Comparison of ENCODE assay signal across 7 cellular contexts in genomic region chr5:69236733-69237132, GRCh38. TPM values are rescaled to one million over a fixed set of nuclear protein-coding genes. Genes with fewer than 3 reads are reported as not detected.
DNase-seq lines count a peak whose midpoint lies in the region; ATAC-seq and TF ChIP-seq lines count a peak whose summit lies in the region.
"Not testable (repeated sequence)": the region's sequence is repeated elsewhere in the genome, so short reads cannot be mapped to it uniquely, and the experiment has no call there.

No MANE protein-coding gene starts in this region.

- not testable (repeated sequence) for DNase-seq in CD4-positive, alpha-beta memory T cell; activated CD4-positive, alpha-beta T cell treated with anti-CD3 and anti-CD28 coated beads for 36 hours; activated naive CD4-positive, alpha-beta T cell treated with anti-CD3 and anti-CD28 coated beads for 36 hours; chondrocyte (ENCODE audit: low spot score); mesenchymal stem cell; osteocyte (ENCODE audit: extremely low spot score, unreplicated experiment)

- not testable (repeated sequence) for H3K4me3 ChIP-seq in CD4-positive, alpha-beta memory T cell (ENCODE audit: low read length in 2 of 2); mesenchymal stem cell (ENCODE audit: insufficient read depth in 1 of 2, low read depth in 1 of 2, low read length in 2 of 2)

- intact Hi-C loops in CD4-positive, alpha-beta memory T cell (cut with micrococcal nuclease): not testable (repeated sequence)
- intact Hi-C loops in activated CD4-positive, alpha-beta T cell treated with anti-CD3 and anti-CD28 coated beads for 36 hours (cut with DNase I, micrococcal nuclease): loop anchor here in 1 of 2 experiments (10.0 kb wide), 1 partner anchor 98 kb away; the partner anchor contains the start of gene CCDC125
- intact Hi-C loops in activated naive CD4-positive, alpha-beta T cell treated with anti-CD3 and anti-CD28 coated beads for 36 hours (cut with micrococcal nuclease): loop anchor here (5.0 kb wide), 1 partner anchor 194 kb away; no protein-coding TSS in a partner anchor

- not testable (repeated sequence) for H3K23ac ChIP-seq in mesenchymal stem cell (ENCODE audit: low read length in 2 of 2)

- not testable (repeated sequence) for H2BK5ac ChIP-seq in mesenchymal stem cell (ENCODE audit: low read depth, low read length, poor library complexity, severe bottlenecking)

- not testable (repeated sequence) for H3K79me1 ChIP-seq in mesenchymal stem cell (replicated peaks; ENCODE audit: low read length, poor library complexity, severe bottlenecking)

- H3K27me3 ChIP-seq in CD4-positive, alpha-beta memory T cell (ENCODE audit: insufficient read depth, low read length); mesenchymal stem cell (ENCODE audit: control insufficient read depth in 1 of 2, insufficient read depth in 1 of 2, low read length in 2 of 2): not testable (repeated sequence)

- not testable (repeated sequence) for H3K9me3 ChIP-seq in CD4-positive, alpha-beta memory T cell (ENCODE audit: control insufficient read depth in 1 of 2, low read length in 2 of 2); mesenchymal stem cell (ENCODE audit: control insufficient read depth, low read length)

- H3K18ac ChIP-seq in mesenchymal stem cell (ENCODE audit: low read depth in 1 of 2, low read length in 2 of 2): not testable (repeated sequence)

- WGBS in mesenchymal stem cell: 96% methylated on average over 7 of the region's 9 CpGs

- H2BK120ac ChIP-seq in mesenchymal stem cell (ENCODE audit: low read depth, low read length): not testable (repeated sequence)

- peaks cover 31% of the 10 kb centered on the region for H3K4me1 ChIP-seq in CD4-positive, alpha-beta memory T cell (ENCODE audit: insufficient read depth, low read length)
- H3K4me1 ChIP-seq in mesenchymal stem cell (ENCODE audit: control insufficient read depth, insufficient read depth, low read depth, low read length): peaks cover 14% of the 10 kb centered on the region

- H3K9me3 Mint-ChIP-seq in CD4-positive, alpha-beta memory T cell; IgD-negative memory B cell; activated CD4-positive, alpha-beta T cell treated with anti-CD3 and anti-CD28 coated beads for 36 hours (ENCODE audit: low read depth); activated naive CD4-positive, alpha-beta T cell treated with anti-CD3 and anti-CD28 coated beads for 36 hours; chondrocyte (ENCODE audit: low read depth); osteocyte (ENCODE audit: unreplicated experiment): not testable (repeated sequence)

- POLR2A ChIA-PET in CD4-positive, alpha-beta memory T cell (lab: Charles Lee; ENCODE audit: partially characterized antibody): interaction anchor here (7.8 kb wide), 1 partner anchor 18 kb away, joined by 81 read pairs; a partner anchor contains a TSS
- POLR2A ChIA-PET in activated CD4-positive, alpha-beta T cell treated with anti-CD3 and anti-CD28 coated beads for 36 hours (lab: Charles Lee): not testable (repeated sequence)

- not testable (repeated sequence) for H2AK5ac ChIP-seq in mesenchymal stem cell (ENCODE audit: low read length, severe bottlenecking)

- peak overlapping the region in 4 of 7 donors; percentile 31 to 89 (median 78) for H3K27ac Mint-ChIP-seq in CD4-positive, alpha-beta memory T cell
- H3K27ac Mint-ChIP-seq in IgD-negative memory B cell (peak overlapping the region; percentile 3 to 82 (median 80)), chondrocyte (ENCODE audit: unreplicated experiment) (peak overlapping the region; percentile 25), osteocyte (ENCODE audit: unreplicated experiment) (peak overlapping the region; percentile 88)
- peak overlapping the region; percentile 64 for H3K27ac Mint-ChIP-seq in activated CD4-positive, alpha-beta T cell treated with anti-CD3 and anti-CD28 coated beads for 36 hours
- not testable (repeated sequence) for H3K27ac Mint-ChIP-seq in activated naive CD4-positive, alpha-beta T cell treated with anti-CD3 and anti-CD28 coated beads for 36 hours

- H2AFZ ChIP-seq in mesenchymal stem cell (ENCODE audit: low read depth, low read length): not testable (repeated sequence)

- H3K27me3 Mint-ChIP-seq in CD4-positive, alpha-beta memory T cell; IgD-negative memory B cell; activated CD4-positive, alpha-beta T cell treated with anti-CD3 and anti-CD28 coated beads for 36 hours; activated naive CD4-positive, alpha-beta T cell treated with anti-CD3 and anti-CD28 coated beads for 36 hours (ENCODE audit: low read depth); chondrocyte (ENCODE audit: low read depth); osteocyte (ENCODE audit: unreplicated experiment): not testable (repeated sequence)

- not testable (repeated sequence) for H4K8ac ChIP-seq in mesenchymal stem cell (ENCODE audit: low read length)

- H3K4me3 Mint-ChIP-seq in CD4-positive, alpha-beta memory T cell: peak overlapping the region in 7 of 8 donors; percentile 43 to 86 (median 70)
- H3K4me3 Mint-ChIP-seq in IgD-negative memory B cell (peak overlapping the region in 2 of 4 donors; percentile 91 to 95), chondrocyte (ENCODE audit: unreplicated experiment) (peak overlapping the region; percentile 52), osteocyte (ENCODE audit: unreplicated experiment) (peak overlapping the region; percentile 64)
- H3K4me3 Mint-ChIP-seq in activated CD4-positive, alpha-beta T cell treated with anti-CD3 and anti-CD28 coated beads for 36 hours: peak overlapping the region; percentile 52
- H3K4me3 Mint-ChIP-seq in activated naive CD4-positive, alpha-beta T cell treated with anti-CD3 and anti-CD28 coated beads for 36 hours: peak overlapping the region; percentile 50

- TF ChIP-seq CTCF in chondrocyte (IDR thresholded peaks at IDR 0.05); osteocyte (IDR thresholded peaks at IDR 0.05): not testable (repeated sequence)

- peaks cover 36 to 72% (median 52%) of the 10 kb centered on the region in 4 donors for H3K4me1 Mint-ChIP-seq in CD4-positive, alpha-beta memory T cell
- H3K4me1 Mint-ChIP-seq in IgD-negative memory B cell (peaks cover 27 to 37% (median 29%) of the 10 kb centered on the region in 3 donors), chondrocyte (ENCODE audit: low read depth) (peaks cover 59% of the 10 kb centered on the region), osteocyte (ENCODE audit: unreplicated experiment) (peaks cover 56% of the 10 kb centered on the region)
- peaks cover 43% of the 10 kb centered on the region for H3K4me1 Mint-ChIP-seq in activated CD4-positive, alpha-beta T cell treated with anti-CD3 and anti-CD28 coated beads for 36 hours
- peaks cover 38% of the 10 kb centered on the region for H3K4me1 Mint-ChIP-seq in activated naive CD4-positive, alpha-beta T cell treated with anti-CD3 and anti-CD28 coated beads for 36 hours (ENCODE audit: low read depth)

- H3K36me3 Mint-ChIP-seq in CD4-positive, alpha-beta memory T cell: peaks cover 17 to 36% of the 10 kb centered on the region in 2 donors
- H3K36me3 Mint-ChIP-seq in IgD-negative memory B cell: not testable (repeated sequence)
- peaks cover 34% of the 10 kb centered on the region for H3K36me3 Mint-ChIP-seq in activated CD4-positive, alpha-beta T cell treated with anti-CD3 and anti-CD28 coated beads for 36 hours (ENCODE audit: low read depth)
- peaks cover 28% of the 10 kb centered on the region for H3K36me3 Mint-ChIP-seq in activated naive CD4-positive, alpha-beta T cell treated with anti-CD3 and anti-CD28 coated beads for 36 hours (ENCODE audit: low read depth)
- H3K36me3 Mint-ChIP-seq in chondrocyte (ENCODE audit: low read depth) (peaks cover 16% of the 10 kb centered on the region), osteocyte (ENCODE audit: unreplicated experiment) (peaks cover 15% of the 10 kb centered on the region)

- not testable (repeated sequence) for H2BK15ac ChIP-seq in mesenchymal stem cell (ENCODE audit: low read depth, poor library complexity, severe bottlenecking)

- not testable (repeated sequence) for H3K9ac ChIP-seq in mesenchymal stem cell (ENCODE audit: low read length)

- H3K36me3 ChIP-seq in CD4-positive, alpha-beta memory T cell (ENCODE audit: insufficient read depth, low read length): not testable (repeated sequence)
- peaks cover 12 to 30% of the 10 kb centered on the region in 2 experiments for H3K36me3 ChIP-seq in mesenchymal stem cell (ENCODE audit: control insufficient read depth in 1 of 2, insufficient read depth in 2 of 2, low read depth in 1 of 2, low read length in 2 of 2)

- CTCF ChIA-PET in CD4-positive, alpha-beta memory T cell (lab: Charles Lee; ENCODE audit: partially characterized antibody): interaction anchor here (1.6 kb wide), 1 partner anchor 143 kb away, joined by 4 read pairs; the partner anchor contains the start of gene SLC30A5
- CTCF ChIA-PET in activated CD4-positive, alpha-beta T cell treated with anti-CD3 and anti-CD28 coated beads for 36 hours (lab: Charles Lee): interaction anchor here (0.7 to 2.7 kb wide), 2 partner anchors 98 to 143 kb away, joined by 3 to 9 read pairs; partner anchors contain the start of gene SLC30A5
- CTCF ChIA-PET in activated naive CD4-positive, alpha-beta T cell treated with anti-CD3 and anti-CD28 coated beads for 36 hours (lab: Charles Lee): interaction anchor here (0.9 kb wide), 1 partner anchor 194 kb away, joined by 4 read pairs; no protein-coding TSS in a partner anchor

- not testable (repeated sequence) for H3K27ac ChIP-seq in CD4-positive, alpha-beta memory T cell (ENCODE audit: low read depth, low read length); mesenchymal stem cell (ENCODE audit: low read length, poor library complexity, severe bottlenecking)

- not testable (repeated sequence) for ATAC-seq in activated CD4-positive, alpha-beta T cell treated with anti-CD3 and anti-CD28 coated beads for 36 hours

- not testable (repeated sequence) for H3K14ac ChIP-seq in mesenchymal stem cell (ENCODE audit: low read length in 2 of 2)

- H2BK12ac ChIP-seq in mesenchymal stem cell (ENCODE audit: low read length in 2 of 2): not testable (repeated sequence)

- not testable (repeated sequence) for H3K4ac ChIP-seq in mesenchymal stem cell (ENCODE audit: low read depth in 1 of 2, low read length in 2 of 2)

- H3K4me2 ChIP-seq in mesenchymal stem cell (ENCODE audit: low read length, poor library complexity, severe bottlenecking): peak overlapping the region; percentile 11

- H4K91ac ChIP-seq in mesenchymal stem cell (ENCODE audit: low read length): not testable (repeated sequence)

RNA-seq across cellular contexts. Expression of gene CDK7, which starts 2.0 kb away (rescaled TPM):
- total RNA-seq in CD4-positive, alpha-beta memory T cell: 10 to 100 TPM; 16.5 to 20.2 TPM
- 10 to 100 TPM; 25.0 to 34.4 TPM for polyA plus RNA-seq in CD4-positive, alpha-beta memory T cell
- 23.9 TPM for polyA plus RNA-seq in IgD-negative memory B cell
- total RNA-seq in activated CD4-positive, alpha-beta T cell treated with anti-CD3 and anti-CD28 coated beads for 36 hours: 10 to 100 TPM; 47.0 to 47.8 TPM
- total RNA-seq in activated naive CD4-positive, alpha-beta T cell treated with anti-CD3 and anti-CD28 coated beads for 36 hours: 10 to 100 TPM; 23.8 to 28.4 TPM
- total RNA-seq in chondrocyte: 32.0 to 42.9 TPM (median 40.0 TPM) in 3 replicates
- 63.6 TPM for polyA plus RNA-seq in mesenchymal stem cell (2013, experiment 1 of 2)
- 57.1 TPM for polyA plus RNA-seq in mesenchymal stem cell (2013, experiment 2 of 2)
- 32.5 and 35.4 TPM in 2 replicates for total RNA-seq in osteocyte

RNA-seq across cellular contexts. Expression of gene CENPH, which starts 47.4 kb away (rescaled TPM):
- total RNA-seq in CD4-positive, alpha-beta memory T cell: 1 to 10 TPM; 6.1 to 6.9 TPM
- 1 to 10 TPM; 6.3 to 8.3 TPM for polyA plus RNA-seq in CD4-positive, alpha-beta memory T cell
- 18.0 TPM for polyA plus RNA-seq in IgD-negative memory B cell
- total RNA-seq in activated CD4-positive, alpha-beta T cell treated with anti-CD3 and anti-CD28 coated beads for 36 hours: 10 to 100 TPM; 96.0 to 98.3 TPM
- total RNA-seq in activated naive CD4-positive, alpha-beta T cell treated with anti-CD3 and anti-CD28 coated beads for 36 hours: 10 to 100 TPM; 93.0 to 95.2 TPM
- 4.5 to 9.2 TPM (median 4.7 TPM) in 3 replicates for total RNA-seq in chondrocyte
- 3.5 TPM for polyA plus RNA-seq in mesenchymal stem cell (2013, experiment 1 of 2)
- 4.0 TPM for polyA plus RNA-seq in mesenchymal stem cell (2013, experiment 2 of 2)
- 5.3 and 7.7 TPM in 2 replicates for total RNA-seq in osteocyte
